ENCODE assay signal across 2 cellular contexts in the genomic region with DNA sequence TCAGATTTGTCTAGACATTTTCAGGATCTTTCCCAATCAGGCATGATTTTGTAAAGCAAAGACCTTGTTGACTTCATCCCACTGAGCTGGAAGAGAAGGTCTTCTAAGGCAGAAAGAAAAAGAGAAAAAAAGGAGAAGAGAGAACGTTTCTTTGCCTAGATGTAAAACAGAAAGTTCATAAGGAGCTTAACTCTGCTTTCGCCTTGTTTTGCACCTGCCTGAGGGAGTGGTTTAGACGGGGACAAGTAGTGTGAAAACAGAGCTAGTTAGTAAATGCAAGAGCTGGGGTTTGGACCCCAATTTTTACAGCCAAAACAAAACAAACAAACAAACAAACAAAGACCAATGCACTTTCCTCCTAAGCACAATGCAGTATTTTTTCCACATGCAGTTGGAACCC.
TF ChIP-seq lines count a peak whose summit lies in the region.

No MANE protein-coding gene starts in this region.

TF ChIP-seq in liver, 16 proteins besides CTCF, POLR2A, EP300 and RAD21 (continued from another document):
- TF ChIP-seq, protein P1, sequence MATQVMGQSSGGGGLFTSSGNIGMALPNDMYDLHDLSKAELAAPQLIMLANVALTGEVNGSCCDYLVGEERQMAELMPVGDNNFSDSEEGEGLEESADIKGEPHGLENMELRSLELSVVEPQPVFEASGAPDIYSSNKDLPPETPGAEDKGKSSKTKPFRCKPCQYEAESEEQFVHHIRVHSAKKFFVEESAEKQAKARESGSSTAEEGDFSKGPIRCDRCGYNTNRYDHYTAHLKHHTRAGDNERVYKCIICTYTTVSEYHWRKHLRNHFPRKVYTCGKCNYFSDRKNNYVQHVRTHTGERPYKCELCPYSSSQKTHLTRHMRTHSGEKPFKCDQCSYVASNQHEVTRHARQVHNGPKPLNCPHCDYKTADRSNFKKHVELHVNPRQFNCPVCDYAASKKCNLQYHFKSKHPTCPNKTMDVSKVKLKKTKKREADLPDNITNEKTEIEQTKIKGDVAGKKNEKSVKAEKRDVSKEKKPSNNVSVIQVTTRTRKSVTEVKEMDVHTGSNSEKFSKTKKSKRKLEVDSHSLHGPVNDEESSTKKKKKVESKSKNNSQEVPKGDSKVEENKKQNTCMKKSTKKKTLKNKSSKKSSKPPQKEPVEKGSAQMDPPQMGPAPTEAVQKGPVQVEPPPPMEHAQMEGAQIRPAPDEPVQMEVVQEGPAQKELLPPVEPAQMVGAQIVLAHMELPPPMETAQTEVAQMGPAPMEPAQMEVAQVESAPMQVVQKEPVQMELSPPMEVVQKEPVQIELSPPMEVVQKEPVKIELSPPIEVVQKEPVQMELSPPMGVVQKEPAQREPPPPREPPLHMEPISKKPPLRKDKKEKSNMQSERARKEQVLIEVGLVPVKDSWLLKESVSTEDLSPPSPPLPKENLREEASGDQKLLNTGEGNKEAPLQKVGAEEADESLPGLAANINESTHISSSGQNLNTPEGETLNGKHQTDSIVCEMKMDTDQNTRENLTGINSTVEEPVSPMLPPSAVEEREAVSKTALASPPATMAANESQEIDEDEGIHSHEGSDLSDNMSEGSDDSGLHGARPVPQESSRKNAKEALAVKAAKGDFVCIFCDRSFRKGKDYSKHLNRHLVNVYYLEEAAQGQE (IDR thresholded peaks at IDR 0.05), result no peak
- TF ChIP-seq TAF1 (conservative IDR thresholded peaks at IDR 0.05), result no peak

TF ChIP-seq in HepG2, 621 proteins besides CTCF, POLR2A, EP300 and RAD21 (continued from another document):
- TF ChIP-seq, protein P1 (IDR thresholded peaks at IDR 0.05; ENCODE audit: borderline replicate concordance in 1 of 2, low read depth in 1 of 2, low read length in 2 of 2), result no peak
- TF ChIP-seq ZMYM4 (CRISPR knock-in tag; IDR thresholded peaks at IDR 0.05), result no peak
- TF ChIP-seq, protein P2, sequence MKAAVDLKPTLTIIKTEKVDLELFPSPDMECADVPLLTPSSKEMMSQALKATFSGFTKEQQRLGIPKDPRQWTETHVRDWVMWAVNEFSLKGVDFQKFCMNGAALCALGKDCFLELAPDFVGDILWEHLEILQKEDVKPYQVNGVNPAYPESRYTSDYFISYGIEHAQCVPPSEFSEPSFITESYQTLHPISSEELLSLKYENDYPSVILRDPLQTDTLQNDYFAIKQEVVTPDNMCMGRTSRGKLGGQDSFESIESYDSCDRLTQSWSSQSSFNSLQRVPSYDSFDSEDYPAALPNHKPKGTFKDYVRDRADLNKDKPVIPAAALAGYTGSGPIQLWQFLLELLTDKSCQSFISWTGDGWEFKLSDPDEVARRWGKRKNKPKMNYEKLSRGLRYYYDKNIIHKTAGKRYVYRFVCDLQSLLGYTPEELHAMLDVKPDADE (CRISPR knock-in tag; IDR thresholded peaks at IDR 0.05), result no peak
- no peak for TF ChIP-seq ZNF605 (CRISPR knock-in tag; IDR thresholded peaks at IDR 0.05)
- no peak for TF ChIP-seq NFYB (CRISPR knock-in tag; IDR thresholded peaks at IDR 0.05)
- no peak for TF ChIP-seq ZNF891 (CRISPR knock-in tag; IDR thresholded peaks at IDR 0.05)
- no peak for TF ChIP-seq ZNF232 (CRISPR knock-in tag; IDR thresholded peaks at IDR 0.05; ENCODE audit: borderline replicate concordance)
- TF ChIP-seq, protein P3, sequence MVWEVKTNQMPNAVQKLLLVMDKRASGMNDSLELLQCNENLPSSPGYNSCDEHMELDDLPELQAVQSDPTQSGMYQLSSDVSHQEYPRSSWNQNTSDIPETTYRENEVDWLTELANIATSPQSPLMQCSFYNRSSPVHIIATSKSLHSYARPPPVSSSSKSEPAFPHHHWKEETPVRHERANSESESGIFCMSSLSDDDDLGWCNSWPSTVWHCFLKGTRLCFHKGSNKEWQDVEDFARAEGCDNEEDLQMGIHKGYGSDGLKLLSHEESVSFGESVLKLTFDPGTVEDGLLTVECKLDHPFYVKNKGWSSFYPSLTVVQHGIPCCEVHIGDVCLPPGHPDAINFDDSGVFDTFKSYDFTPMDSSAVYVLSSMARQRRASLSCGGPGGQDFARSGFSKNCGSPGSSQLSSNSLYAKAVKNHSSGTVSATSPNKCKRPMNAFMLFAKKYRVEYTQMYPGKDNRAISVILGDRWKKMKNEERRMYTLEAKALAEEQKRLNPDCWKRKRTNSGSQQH (CRISPR knock-in tag; IDR thresholded peaks at IDR 0.05; ENCODE audit: low read depth), result no peak
- no peak for TF ChIP-seq NBN (conservative IDR thresholded peaks at IDR 0.05)
- no peak for TF ChIP-seq PAWR (CRISPR knock-in tag; IDR thresholded peaks at IDR 0.05; ENCODE audit: borderline replicate concordance)
- no peak for TF ChIP-seq DMAP1 (CRISPR knock-in tag; IDR thresholded peaks at IDR 0.05)
- TF ChIP-seq ZNF761 (CRISPR knock-in tag; conservative IDR thresholded peaks at IDR 0.05), result no peak
- TF ChIP-seq IKZF1 (IDR thresholded peaks at IDR 0.05), result no peak
- TF ChIP-seq, protein P4, sequence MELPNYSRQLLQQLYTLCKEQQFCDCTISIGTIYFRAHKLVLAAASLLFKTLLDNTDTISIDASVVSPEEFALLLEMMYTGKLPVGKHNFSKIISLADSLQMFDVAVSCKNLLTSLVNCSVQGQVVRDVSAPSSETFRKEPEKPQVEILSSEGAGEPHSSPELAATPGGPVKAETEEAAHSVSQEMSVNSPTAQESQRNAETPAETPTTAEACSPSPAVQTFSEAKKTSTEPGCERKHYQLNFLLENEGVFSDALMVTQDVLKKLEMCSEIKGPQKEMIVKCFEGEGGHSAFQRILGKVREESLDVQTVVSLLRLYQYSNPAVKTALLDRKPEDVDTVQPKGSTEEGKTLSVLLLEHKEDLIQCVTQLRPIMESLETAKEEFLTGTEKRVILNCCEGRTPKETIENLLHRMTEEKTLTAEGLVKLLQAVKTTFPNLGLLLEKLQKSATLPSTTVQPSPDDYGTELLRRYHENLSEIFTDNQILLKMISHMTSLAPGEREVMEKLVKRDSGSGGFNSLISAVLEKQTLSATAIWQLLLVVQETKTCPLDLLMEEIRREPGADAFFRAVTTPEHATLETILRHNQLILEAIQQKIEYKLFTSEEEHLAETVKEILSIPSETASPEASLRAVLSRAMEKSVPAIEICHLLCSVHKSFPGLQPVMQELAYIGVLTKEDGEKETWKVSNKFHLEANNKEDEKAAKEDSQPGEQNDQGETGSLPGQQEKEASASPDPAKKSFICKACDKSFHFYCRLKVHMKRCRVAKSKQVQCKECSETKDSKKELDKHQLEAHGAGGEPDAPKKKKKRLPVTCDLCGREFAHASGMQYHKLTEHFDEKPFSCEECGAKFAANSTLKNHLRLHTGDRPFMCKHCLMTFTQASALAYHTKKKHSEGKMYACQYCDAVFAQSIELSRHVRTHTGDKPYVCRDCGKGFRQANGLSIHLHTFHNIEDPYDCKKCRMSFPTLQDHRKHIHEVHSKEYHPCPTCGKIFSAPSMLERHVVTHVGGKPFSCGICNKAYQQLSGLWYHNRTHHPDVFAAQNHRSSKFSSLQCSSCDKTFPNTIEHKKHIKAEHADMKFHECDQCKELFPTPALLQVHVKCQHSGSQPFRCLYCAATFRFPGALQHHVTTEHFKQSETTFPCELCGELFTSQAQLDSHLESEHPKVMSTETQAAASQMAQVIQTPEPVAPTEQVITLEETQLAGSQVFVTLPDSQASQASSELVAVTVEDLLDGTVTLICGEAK (IDR thresholded peaks at IDR 0.05), result no peak
- TF ChIP-seq, protein P4 (CRISPR knock-in tag; IDR thresholded peaks at IDR 0.05), result no peak
- TF ChIP-seq ZNF484 (CRISPR knock-in tag; IDR thresholded peaks at IDR 0.05; ENCODE audit: borderline replicate concordance, low read depth), result no peak
